Comparison of ENCODE assay signal across 33 cellular contexts in genomic region chr16:3032624-3033023, GRCh38. TPM values are rescaled to one million over a fixed set of nuclear protein-coding genes. Genes with fewer than 3 reads are reported as not detected.
"Had no signal": no experiment of that assay in that cellular context is flagged by ENCODE, and none has a peak within 500 bp of the region (broad histone marks: within the 10 kb centered on the region; RNA-seq: fewer than 3 reads in every experiment).

No MANE protein-coding gene starts in this region.

- H3K4me2 ChIP-seq: hepatocyte had no signal

- FAIRE-seq: astrocyte, frontal cortex, TTC549 had no signal

- H2AFZ ChIP-seq: hepatocyte had no signal

- H3K36me3 Mint-ChIP-seq: activated naive CD8-positive, alpha-beta T cell; naive B cell had no signal

- H3K27ac ChIP-seq: adrenal gland, esophagus muscularis mucosa, hepatocyte, lower lobe of right lung, spleen, thoracic aorta, upper lobe of left lung, WERI-Rb-1 had no signal

- H3K36me3 ChIP-seq: adrenal gland, esophagus muscularis mucosa, lower lobe of right lung, thoracic aorta had no signal

- H3K4me3 Mint-ChIP-seq: activated naive CD8-positive, alpha-beta T cell; activated T-cell treated with anti-CD3 and anti-CD28 coated beads, Interleukin-2, amount 50 U/mL, for 24 hours; effector memory CD8-positive, alpha-beta T cell; immature natural killer cell had no signal

- ATAC-seq: effector memory CD8-positive, alpha-beta T cell; left lobe of liver; lower lobe of right lung; mucosa of descending colon had no signal

- H3K9me3 Mint-ChIP-seq: activated T-cell treated with anti-CD3 and anti-CD28 coated beads, Interleukin-2, amount 50 U/mL, for 24 hours; activated T-helper 2 cell treated with anti-CD3 and anti-CD28 coated beads, Interferon-gamma antibody, Interleukin-2, Interleukin-4, amounts not matched to agents 10 μg/mL and 5 μg/mL and 100 μg/mL, durations not matched to agents 14 hours and 24 hours and 36 hours; effector memory CD8-positive, alpha-beta T cell; naive B cell had no signal

- H3K27ac Mint-ChIP-seq: activated naive CD8-positive, alpha-beta T cell; activated T-cell treated with anti-CD3 and anti-CD28 coated beads, Interleukin-2, amount 50 U/mL, for 24 hours; activated T-helper 2 cell treated with anti-CD3 and anti-CD28 coated beads, Interferon-gamma antibody, Interleukin-2, Interleukin-4, amounts not matched to agents 10 μg/mL and 5 μg/mL and 100 μg/mL, durations not matched to agents 14 hours and 24 hours and 36 hours; effector memory CD8-positive, alpha-beta T cell; immature natural killer cell had no signal

- DNase-seq: activated CD4-positive, alpha-beta T cell treated with anti-CD3 and anti-CD28 coated beads for 1 hour; activated CD4-positive, alpha-beta T cell treated with anti-CD3 and anti-CD28 coated beads, Interleukin-2, amount 50 U/mL, for 4 hours; activated CD8-positive, alpha-beta memory T cell treated with anti-CD3 and anti-CD28 coated beads for 24 hours; activated CD8-positive, alpha-beta memory T cell treated with anti-CD3 and anti-CD28 coated beads, Interleukin-2, amount 50 U/mL, for 4 hours; activated naive CD4-positive, alpha-beta T cell; activated T-cell treated with anti-CD3 and anti-CD28 coated beads, Interleukin-2, amount 50 U/mL, for 24 hours; adrenal gland; central memory CD4-positive, alpha-beta T cell; effector memory CD8-positive, alpha-beta T cell; glutamatergic neuron; immature natural killer cell; lower lobe of right lung; mesendoderm; naive B cell; retina; spleen; stimulated activated CD4-positive, alpha-beta T cell treated with anti-CD3 and anti-CD28 coated beads, Interleukin-4, amount 100 ng/mL, for 1 hour; stimulated activated naive CD4-positive, alpha-beta T cell treated with Interleukin-2 at 50 U/mL for 16 hours; upper lobe of left lung; WERI-Rb-1 had no signal

- H3K9me3 ChIP-seq: adrenal gland, esophagus muscularis mucosa, lower lobe of right lung, mucosa of descending colon, spleen, thoracic aorta, upper lobe of left lung had no signal

- H3K79me2 ChIP-seq: hepatocyte had no signal

- H3K4me3 ChIP-seq: adrenal gland, esophagus muscularis mucosa, hepatocyte, lower lobe of right lung, mucosa of descending colon, spleen, thoracic aorta, upper lobe of left lung had no signal

RNA-seq across cellular contexts. Expression of gene BICDL2, which starts 4.1 kb away (rescaled TPM):
- total RNA-seq: dermis microvascular lymphatic vessel endothelial cell, endothelial cell of umbilical vein, frontal cortex, osteoblast had no signal
- polyA plus RNA-seq: endothelial cell of umbilical vein, immature natural killer cell had no signal

RNA-seq across cellular contexts. Expression of gene MMP25, which starts 13.7 kb away (rescaled TPM):
- total RNA-seq: hepatocyte had no signal
